ENCODE assay signal across 8 cellular contexts in genomic region chr6:30357678-30358339, GRCh38. TPM values are rescaled to one million over a fixed set of nuclear protein-coding genes. Genes with fewer than 3 reads are reported as not detected.
DNase-seq lines count a peak whose midpoint lies in the region; ATAC-seq, FAIRE-seq and TF ChIP-seq lines count a peak whose summit lies in the region.

No MANE protein-coding gene starts in this region.

- no peaks in the 10 kb centered on the region for H3K79me2 ChIP-seq in ACC112 (ENCODE audit: control insufficient read depth, insufficient read depth, low read length, unreplicated experiment)

- no peak overlapping the region for H3K27ac ChIP-seq in ACC112 (ENCODE audit: low read depth, low read length)
- H3K27ac ChIP-seq in lung (ENCODE audit: low read depth in 1 of 2, low read length in 1 of 2), result no peak overlapping the region

- ATAC-seq in lung (ENCODE audit: insufficient read depth, low FRiP score) (no peak), HG03097 (IDR thresholded peaks at IDR 0.05; ENCODE audit: low FRiP score, unreplicated experiment) (no peak)

- H3K36me3 ChIP-seq in ACC112 (ENCODE audit: insufficient read depth, low read length) (no peaks in the 10 kb centered on the region), lung (ENCODE audit: control insufficient read depth in 2 of 2, insufficient read depth in 2 of 2, low read length in 2 of 2) (no peaks in the 10 kb centered on the region)

- H3K9me3 ChIP-seq in lung (ENCODE audit: control insufficient read depth in 2 of 2, insufficient read depth in 1 of 2, low read length in 1 of 2), result peaks cover 3 to 4% of the 10 kb centered on the region in 2 donors

- H3K4me1 ChIP-seq in ACC112 (ENCODE audit: control insufficient read depth, insufficient read depth, low read length, unreplicated experiment) (no peaks in the 10 kb centered on the region), lung (ENCODE audit: control insufficient read depth in 2 of 2, insufficient read depth in 2 of 2, low read length in 2 of 2) (peaks cover 0 to 4% of the 10 kb centered on the region in 2 donors)

- peak; percentile 82 for FAIRE-seq in GM18507 (lab: Jason Lieb, UNC)

- WGBS in lung, 2 donors, result 2 to 4% methylated on average over 34 of the region's 34 CpGs

- no peak for DNase-seq in GM18507 (ENCODE audit: extremely low spot score, insufficient read length, low read depth)
- peak; percentile 51 for DNase-seq in NCI-H345 treated with DMSO at 0.1 percent for 48 hours (lab: John Stamatoyannopoulos, UW; ENCODE audit: unreplicated experiment)
- DNase-seq in activated CD4-positive, alpha-beta T cell treated with anti-CD3 and anti-CD28 coated beads, Interleukin-2, amount 50 U/mL, for 4 hours, result peak; percentile 45 to 46
- peak; percentile 30 for DNase-seq in effector CD4-positive, alpha-beta T cell
- DNase-seq in lung (ENCODE audit: low spot score), result no peak
- DNase-seq in stimulated activated CD4-positive, alpha-beta T cell treated with anti-CD3 and anti-CD28 coated beads, TNF-alpha, amount 100 ng/mL, for 4 hours (ENCODE audit: low read depth in 3 of 3), result peak in 2 of 3 experiments; percentile 14 to 22

- H2AFZ ChIP-seq in ACC112 (ENCODE audit: low read length, unreplicated experiment), result peak overlapping the region; percentile 88

- H3K4me3 ChIP-seq in ACC112 (ENCODE audit: low read depth, low read length) (peak overlapping the region; percentile 76), lung (no peak overlapping the region)

- H3K27me3 ChIP-seq in ACC112 (ENCODE audit: insufficient read depth, low read length) (peaks cover 55% of the 10 kb centered on the region), lung (ENCODE audit: control insufficient read depth, insufficient read depth) (no peaks in the 10 kb centered on the region)

- TF ChIP-seq CTCF in lung (IDR thresholded peaks at IDR 0.05; ENCODE audit: control extremely low read depth, extremely low read depth), result peak; percentile 18

RNA-seq across cellular contexts. Expression of gene RPP21, which starts 12.9 kb away (rescaled TPM):
- 10 to 100 TPM; 13.3 to 37.6 TPM for total RNA-seq in lung
- 100 to 1,000 TPM in 1 of 2 donors, 10 to 100 TPM in 1; 60.1 to 141 TPM for polyA plus RNA-seq in lung

RNA-seq across cellular contexts. Expression of gene TRIM39, which starts 31.1 kb away (rescaled TPM):
- 10 to 100 TPM; 11.7 to 14.2 TPM for total RNA-seq in lung
- polyA plus RNA-seq in lung, result 10 to 100 TPM in 1 of 2 donors, 1 to 10 TPM in 1; 9.4 to 10.9 TPM

Comparison
In these comparisons a context has a peak if more than half of its experiments do, and no peak if none do; other contexts are left out.
1. DNase-seq: peak in NCI-H345 treated with DMSO at 0.1 percent for 48 hours (single experiment), activated CD4-positive, alpha-beta T cell treated with anti-CD3 and anti-CD28 coated beads, Interleukin-2, amount 50 U/mL, for 4 hours (2 of 2), effector CD4-positive, alpha-beta T cell (single experiment) and stimulated activated CD4-positive, alpha-beta T cell treated with anti-CD3 and anti-CD28 coated beads, TNF-alpha, amount 100 ng/mL, for 4 hours (2 of 3); none in GM18507 (single experiment) and lung (single experiment).